ENCODE assay signal across 25 cellular contexts in the genomic region with DNA sequence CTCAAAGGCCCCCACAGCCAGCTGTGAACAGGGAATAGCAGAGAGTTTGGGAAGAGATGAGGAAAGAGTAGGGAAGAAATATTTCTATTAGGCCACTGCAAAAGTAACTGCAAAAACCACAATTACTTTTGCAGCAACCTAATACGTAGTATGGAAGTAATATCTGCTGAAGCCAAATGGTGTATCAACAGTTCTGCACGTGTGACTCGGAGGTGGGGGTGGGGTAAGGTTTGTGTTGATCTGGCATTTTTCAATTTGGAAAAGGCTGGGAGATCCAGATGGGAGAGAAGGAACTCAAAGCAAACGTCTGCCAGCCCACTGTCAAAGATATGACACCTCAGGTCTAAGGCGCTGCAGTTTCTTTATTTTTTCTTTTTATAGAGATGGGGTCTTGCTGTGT. TPM values are rescaled to one million over a fixed set of nuclear protein-coding genes. Genes with fewer than 3 reads are reported as not detected.
DNase-seq lines count a peak whose midpoint lies in the region; ATAC-seq, FAIRE-seq and TF ChIP-seq lines count a peak whose summit lies in the region.
"Had no signal": no experiment of that assay in that cellular context is flagged by ENCODE, and none has a peak within 500 bp of the region (broad histone marks: within the 10 kb centered on the region; RNA-seq: fewer than 3 reads in every experiment).

No MANE protein-coding gene starts in this region.

- no peak overlapping the region for H4K91ac ChIP-seq in H1 (replicated peaks; ENCODE audit: insufficient read length, low read length)

- peaks cover 45% of the 10 kb centered on the region for H3K4me1 Mint-ChIP-seq in nephron progenitor cell

- no peaks in the 10 kb centered on the region for H4K20me1 ChIP-seq in HepG2 (ENCODE audit: insufficient read depth, low read length)
- peaks cover 2 to 6% of the 10 kb centered on the region in 2 experiments for H4K20me1 ChIP-seq in H1 (replicated peaks in 1 of 2; ENCODE audit: control insufficient read depth in 1 of 2, insufficient read depth in 2 of 2, low read length in 2 of 2)
- H4K20me1 ChIP-seq: BLaER1 had no signal

- no peak overlapping the region for H3K4ac ChIP-seq in H1 (replicated peaks; ENCODE audit: insufficient read length, low read depth, low read length)

- no peak overlapping the region for H3K4me3 Mint-ChIP-seq in nephron progenitor cell
- H3K4me3 Mint-ChIP-seq: CD4-positive, alpha-beta T cell had no signal

- H3K27me3 ChIP-seq in HepG2 (ENCODE audit: control insufficient read depth in 1 of 2, insufficient read depth in 2 of 2, low read length in 2 of 2) (no peaks in the 10 kb centered on the region), right lobe of liver (no peaks in the 10 kb centered on the region), H1 (replicated peaks in 1 of 4; ENCODE audit: control insufficient read depth in 3 of 4, extremely low read depth in 1 of 4, insufficient read depth in 3 of 4, low read length in 3 of 4) (peaks cover 10 to 80% (median 55%) of the 10 kb centered on the region in 4 experiments)
- H3K27me3 ChIP-seq: BLaER1, SJSA1 had no signal

- H3K56ac ChIP-seq in H1 (replicated peaks; ENCODE audit: insufficient read length, low read depth, low read length), result no peak overlapping the region

- BruUV-seq in HepG2 (replicated peaks; lab: Mats Ljungman, UMichigan), result no TSS peak

- 75% methylated on average over 5 of the region's 5 CpGs for WGBS in HepG2 (ENCODE audit: low lambda C conversion rate)
- 56% methylated on average over 5 of the region's 5 CpGs for WGBS in right lobe of liver (ENCODE audit: insufficient coverage, low coverage, low lambda C conversion rate, missing lambda C conversion rate)
- 66% methylated on average over 5 of the region's 5 CpGs; no CpG with 5 or more reads in 1 of the 2 experiments for WGBS in H1 (ENCODE audit: extremely low coverage in 1 of 2, insufficient coverage in 1 of 2, insufficient read length in 1 of 2, insufficient replicate concordance in 2 of 2, low coverage in 1 of 2, low lambda C conversion rate in 2 of 2, missing lambda C conversion rate in 1 of 2), 2 experiments

- TF ChIP-seq CTCF in HepG2 (CRISPR knock-in tag; IDR thresholded peaks at IDR 0.05), result no peak
- no peak for TF ChIP-seq CTCF in right lobe of liver (IDR thresholded peaks at IDR 0.05)
- no peak for TF ChIP-seq CTCF in H1 (IDR thresholded peaks at IDR 0.05; ENCODE audit: control extremely low read depth in 1 of 3, insufficient read depth in 1 of 3, low read depth in 1 of 3, low read length in 3 of 3)
- TF ChIP-seq CTCF in nephron progenitor cell (IDR thresholded peaks at IDR 0.05), result no peak

- TF ChIP-seq RAD21 in HepG2 (CRISPR knock-in tag; IDR thresholded peaks at IDR 0.05), result no peak
- no peak for TF ChIP-seq RAD21 in H1 (IDR thresholded peaks at IDR 0.05 in 1 of 2, conservative IDR thresholded peaks at IDR 0.05 in 1 of 2; ENCODE audit: low read depth in 2 of 2, low read length in 2 of 2)

- no peak overlapping the region for H2BK15ac ChIP-seq in H1 (ENCODE audit: low read length)

- no peaks in the 10 kb centered on the region for H3K9me3 ChIP-seq in HepG2 (ENCODE audit: low read length)
- no peaks in the 10 kb centered on the region for H3K9me3 ChIP-seq in right lobe of liver
- H3K9me3 ChIP-seq in H1 (ENCODE audit: insufficient read depth in 2 of 2, low read depth in 1 of 2, low read length in 1 of 2), result no peaks in the 10 kb centered on the region
- H3K9me3 ChIP-seq: SJSA1 had no signal

- no peak overlapping the region for H2BK20ac ChIP-seq in H1 (ENCODE audit: low read length)

- peaks cover 7% of the 10 kb centered on the region for H3K9me3 Mint-ChIP-seq in nephron progenitor cell
- H3K9me3 Mint-ChIP-seq: CD4-positive, alpha-beta T cell had no signal

- H3K79me2 ChIP-seq in HepG2 (ENCODE audit: insufficient read depth, low read length) (no peaks in the 10 kb centered on the region), H1 (ENCODE audit: control insufficient read depth in 1 of 2, insufficient read depth in 2 of 2, low read length in 2 of 2) (no peaks in the 10 kb centered on the region)

- H3K27ac ChIP-seq in HepG2 (ENCODE audit: extremely low read length, insufficient read depth, low read length) (no peak overlapping the region), right lobe of liver (no peak overlapping the region), H1 (ENCODE audit: low read depth, low read length) (no peak overlapping the region)
- H3K27ac ChIP-seq: BLaER1, SJSA1 had no signal

- in situ Hi-C loops in HepG2 (cut with HindIII; ENCODE audit: extremely low pct_ligation_motif_present, low pct_unique_long_range_greater_than_20kb), result no loop called here

- H3K27me3 Mint-ChIP-seq in nephron progenitor cell (ENCODE audit: low read depth, poor library complexity), result peaks cover 5% of the 10 kb centered on the region
- H3K27me3 Mint-ChIP-seq: CD4-positive, alpha-beta T cell had no signal

- peaks cover 7 to 23% of the 10 kb centered on the region in 2 experiments; a peak in 4 of 5 replicates for H3K36me3 ChIP-seq in HepG2 (replicated peaks in 1 of 2; ENCODE audit: control insufficient read depth in 1 of 2, insufficient read depth in 2 of 2, low read length in 2 of 2)
- peaks cover 0 to 26% (median 6%) of the 10 kb centered on the region in 4 donors for H3K36me3 ChIP-seq in right lobe of liver
- no peaks in the 10 kb centered on the region for H3K36me3 ChIP-seq in H1 (ENCODE audit: control insufficient read depth in 2 of 4, insufficient read depth in 4 of 4, low read length in 3 of 4)
- H3K36me3 ChIP-seq: BLaER1, SJSA1 had no signal

- H4K8ac ChIP-seq in H1 (ENCODE audit: extremely low read depth, insufficient read depth, low read length), result no peak overlapping the region

- no peak for TF ChIP-seq EP300 in HepG2 (IDR thresholded peaks at IDR 0.05; ENCODE audit: low read depth in 2 of 2, low read length in 2 of 2)
- TF ChIP-seq EP300 in HepG2 (CRISPR knock-in tag; IDR thresholded peaks at IDR 0.05; ENCODE audit: borderline replicate concordance), result no peak
- TF ChIP-seq EP300 in H1 (IDR thresholded peaks at IDR 0.05; ENCODE audit: borderline replicate concordance in 1 of 2, low read depth in 2 of 2, low read length in 2 of 2), result no peak

- ATAC-seq in HepG2 (no peak), right lobe of liver (no peak), GM21423 (IDR thresholded peaks at IDR 0.05; ENCODE audit: unreplicated experiment) (no peak)
- ATAC-seq: PC-3 had no signal

- CTCF ChIA-PET in HepG2 (lab: Yijun Ruan, JAX; ENCODE audit: low intra/inter-chr PET ratio, low total read pairs), result no interaction called here
- CTCF ChIA-PET in H1 (lab: Charles Lee; ENCODE audit: partially characterized antibody), result interaction anchor here (0.8 to 3.0 kb wide), 4 partner anchors 13 to 40 kb away, joined by 4 to 13 read pairs (median 6); no protein-coding TSS in a partner anchor

- H3K4me2 ChIP-seq in HepG2 (ENCODE audit: low read depth, low read length) (no peak overlapping the region), H1 (ENCODE audit: insufficient read depth in 1 of 2, low read depth in 2 of 2, low read length in 2 of 2) (no peak overlapping the region)
- H3K4me2 ChIP-seq: BLaER1 had no signal

- DNase-seq in HepG2 (ENCODE audit: low spot score) (no peak), right lobe of liver (no peak), H1 (ENCODE audit: low read depth in 1 of 2, low spot score in 2 of 2) (no peak), nephron progenitor cell (no peak), NOMO-1 (lab: John Stamatoyannopoulos, UW; ENCODE audit: unreplicated experiment in 2 of 2) (no peak), NCI-H2081 treated with DMSO at 0.1 percent for 48 hours (lab: John Stamatoyannopoulos, UW) (no peak)
- DNase-seq: CD4-positive, alpha-beta T cell; COR-L47; DMS53; Kasumi-1; MV-4-11; NCI-H1105; NCI-H1436 treated with DMSO at 0.1 percent for 48 hours; NCI-H187 treated with DMSO at 0.1 percent for 48 hours; NCI-H2107; NCI-H524; NCI-H774; PC-3; Right ventricle myocardium superior had no signal

- no peaks in the 10 kb centered on the region for H3K79me1 ChIP-seq in H1 (ENCODE audit: low read depth, low read length)

- H3K23me2 ChIP-seq in H1 (ENCODE audit: low read depth, low read length), result no peaks in the 10 kb centered on the region

- H3K4me1 ChIP-seq in HepG2 (ENCODE audit: insufficient read depth, low read length), result peaks cover 36% of the 10 kb centered on the region
- no peaks in the 10 kb centered on the region for H3K4me1 ChIP-seq in right lobe of liver
- H3K4me1 ChIP-seq in H1 (replicated peaks in 1 of 4; ENCODE audit: control insufficient read depth in 3 of 4, insufficient read depth in 4 of 4, low read length in 3 of 4), result no peaks in the 10 kb centered on the region

- no peak overlapping the region for H3K14ac ChIP-seq in H1 (ENCODE audit: insufficient read length)

- H3K4me3 ChIP-seq in HepG2 (replicated peaks in 1 of 3; ENCODE audit: insufficient read depth in 1 of 3, low read depth in 2 of 3, low read length in 3 of 3) (no peak overlapping the region), right lobe of liver (no peak overlapping the region), H1 (ENCODE audit: extremely low read depth in 1 of 4, insufficient read depth in 2 of 4, low read depth in 3 of 4, low read length in 4 of 4) (no peak overlapping the region)
- H3K4me3 ChIP-seq: BLaER1, SJSA1 had no signal

- no peak overlapping the region for H3K9ac ChIP-seq in HepG2 (ENCODE audit: insufficient read depth, low read depth, low read length)
- H3K9ac ChIP-seq in H1 (replicated peaks in 1 of 4; ENCODE audit: extremely low read depth in 1 of 4, low read depth in 3 of 4, low read length in 3 of 4), result no peak overlapping the region
- H3K9ac ChIP-seq: BLaER1 had no signal

- intact Hi-C loops in HepG2 (cut with micrococcal nuclease; ENCODE audit: unreplicated experiment) (no loop called here), right lobe of liver (cut with DNase I) (no loop called here)

- FAIRE-seq in HepG2 (lab: Jason Lieb, UNC) (no peak), H1 (lab: Jason Lieb, UNC) (no peak)
- FAIRE-seq: GM18507, H54 had no signal

- no peak overlapping the region for H3K18ac ChIP-seq in H1 (ENCODE audit: extremely low read depth, low read length)

- H2BK12ac ChIP-seq in H1 (ENCODE audit: low read depth, low read length), result no peak overlapping the region

- no peak overlapping the region for H2AFZ ChIP-seq in HepG2 (ENCODE audit: low read length)
- no peak overlapping the region for H2AFZ ChIP-seq in H1 (ENCODE audit: low read length)

- H2BK120ac ChIP-seq in H1 (replicated peaks; ENCODE audit: low read depth, low read length), result no peak overlapping the region

- peaks cover 4% of the 10 kb centered on the region for H3K36me3 Mint-ChIP-seq in nephron progenitor cell (ENCODE audit: low read depth)

- no peak overlapping the region for H2BK5ac ChIP-seq in H1 (ENCODE audit: low read depth, low read length)

- POLR2A ChIA-PET in HepG2 (lab: Yijun Ruan, JAX) (interaction anchor here (1.1 kb wide), 1 partner anchor 11 kb away, joined by 3 read pairs; a partner anchor contains a TSS), H1 (lab: Charles Lee; ENCODE audit: partially characterized antibody) (no interaction called here)

- H4K5ac ChIP-seq in H1 (ENCODE audit: insufficient read length, low read depth, low read length), result no peak overlapping the region

- H3K23ac ChIP-seq in H1 (ENCODE audit: insufficient read length), result no peak overlapping the region

- no peak overlapping the region for H2AK5ac ChIP-seq in H1 (ENCODE audit: low read depth, low read length)

- TF ChIP-seq POLR2A in HepG2 (IDR thresholded peaks at IDR 0.05; ENCODE audit: insufficient read depth in 1 of 2, low read depth in 2 of 2, low read length in 2 of 2), result no peak
- no peak for TF ChIP-seq POLR2A in right lobe of liver (IDR thresholded peaks at IDR 0.05)
- no peak for TF ChIP-seq POLR2A in H1 (IDR thresholded peaks at IDR 0.05; ENCODE audit: control extremely low read depth in 1 of 2, low read depth in 2 of 2, low read length in 2 of 2)

- H3K27ac Mint-ChIP-seq in nephron progenitor cell, result peak overlapping the region; percentile 94
- H3K27ac Mint-ChIP-seq: CD4-positive, alpha-beta T cell had no signal

RNA-seq across cellular contexts. Expression of a gene that starts 11.1 kb away (rescaled TPM):
- total RNA-seq in HepG2 (2016; rRNA removed; fragmentation: Illumina TruSeq; extraction: Trizol) (9.9 and 12.6 TPM in 2 replicates), right lobe of liver (1 to 10 TPM; 2.8 to 4.5 (median 3.4) TPM)
- total RNA-seq in HepG2 (2016; cell fraction: cytosol; rRNA removed; fragmentation: Illumina TruSeq; extraction: Trizol; ENCODE audit: low read depth), result 1.2 and 1.3 TPM in 2 replicates
- 9.5 and 13.9 TPM in 2 replicates for total RNA-seq in HepG2 (2016; cell fraction: insoluble cytoplasmic fraction; rRNA removed; fragmentation: Illumina TruSeq; extraction: Trizol)
- 4.7 and 6.1 TPM in 2 replicates for total RNA-seq in HepG2 (2016; cell fraction: membrane; rRNA removed; fragmentation: Illumina TruSeq; extraction: Trizol)
- 7.1 and 8.3 TPM in 2 replicates for total RNA-seq in HepG2 (2016; cell fraction: nucleus; rRNA removed; fragmentation: Illumina TruSeq; extraction: Trizol)
- polyA plus RNA-seq in HepG2 (2011; rRNA removed) (4.3 TPM in 2 replicates), H1 (2011; rRNA removed) (0.31 and 0.65 TPM in 2 replicates)
- polyA plus RNA-seq in HepG2 (2011; cell fraction: cytosol; rRNA removed), result 2.0 and 3.3 TPM in 2 replicates
- polyA plus RNA-seq in HepG2 (2011; cell fraction: nucleus; rRNA removed), result 7.0 and 8.6 TPM in 2 replicates
- 3.6 and 3.9 TPM in 2 replicates for polyA plus RNA-seq in HepG2 (2012)
- 0.23 and 0.35 TPM in 2 replicates for polyA plus RNA-seq in HepG2 (2016; cell fraction: cytosol; fragmentation: Illumina TruSeq; extraction: Trizol; ENCODE audit: low read depth)
- 7.1 and 7.4 TPM in 2 replicates for polyA plus RNA-seq in HepG2 (2016; cell fraction: insoluble cytoplasmic fraction; fragmentation: Illumina TruSeq; extraction: Trizol; ENCODE audit: low read depth)
- polyA plus RNA-seq in HepG2 (2016; cell fraction: membrane; fragmentation: Illumina TruSeq; extraction: Trizol; ENCODE audit: low read depth), result 1.3 and 1.4 TPM in 2 replicates
- polyA plus RNA-seq in HepG2 (2016; cell fraction: nucleus; fragmentation: Illumina TruSeq; extraction: Trizol; ENCODE audit: insufficient read depth, low read depth), result 10.5 and 11.6 TPM in 2 replicates
- 6.0 and 6.3 TPM in 2 replicates for polyA minus RNA-seq in HepG2 (2011; rRNA and poly(A)+ RNA removed; ENCODE audit: low replicate concordance)
- polyA minus RNA-seq in HepG2 (2011; cell fraction: cytosol; rRNA and poly(A)+ RNA removed), result 4.3 and 6.0 TPM in 2 replicates
- 6.8 and 11.7 TPM in 2 replicates for polyA minus RNA-seq in HepG2 (2011; cell fraction: nucleus; rRNA and poly(A)+ RNA removed)
- 1.6 and 1.8 TPM in 2 replicates for total RNA-seq in H1 (2021; fragmentation: NEBNext Ultra II Directional; extraction: Animal tissue kit (Norgen Biotek cat#: 25700))
- polyA plus RNA-seq in H1 (2011; cell fraction: cytosol; rRNA removed), result 0.58 TPM
- polyA plus RNA-seq in H1 (2011; cell fraction: nucleus; rRNA removed), result 0.41 TPM
- 0.86 to 1.2 TPM (median 0.91 TPM) in 4 replicates for polyA plus RNA-seq in H1 (2012, experiment 1 of 2)
- 0.07 TPM for polyA plus RNA-seq in H1 (2012, experiment 2 of 2)
- 0.81 TPM for polyA plus RNA-seq in H1 (2013, experiment 1 of 2)
- 0.75 TPM for polyA plus RNA-seq in H1 (2013, experiment 2 of 2)
- polyA minus RNA-seq in H1 (2011; rRNA and poly(A)+ RNA removed), result 1.5 and 2.6 TPM in 2 replicates
- 0.73 TPM for polyA minus RNA-seq in H1 (2011; cell fraction: cytosol; rRNA and poly(A)+ RNA removed)
- polyA minus RNA-seq in H1 (2011; cell fraction: nucleus; rRNA and poly(A)+ RNA removed), result 1.4 TPM

RNA-seq across cellular contexts. Expression of a gene that starts 36.6 kb away (rescaled TPM):
- total RNA-seq in HepG2 (2016; rRNA removed; fragmentation: Illumina TruSeq; extraction: Trizol) (216 and 303 TPM in 2 replicates), right lobe of liver (10 to 100 TPM; 27.5 to 44.2 (median 32.0) TPM)
- 17.8 and 18.7 TPM in 2 replicates for total RNA-seq in HepG2 (2016; cell fraction: cytosol; rRNA removed; fragmentation: Illumina TruSeq; extraction: Trizol; ENCODE audit: low read depth)
- 220 and 303 TPM in 2 replicates for total RNA-seq in HepG2 (2016; cell fraction: insoluble cytoplasmic fraction; rRNA removed; fragmentation: Illumina TruSeq; extraction: Trizol)
- 54.4 and 60.8 TPM in 2 replicates for total RNA-seq in HepG2 (2016; cell fraction: membrane; rRNA removed; fragmentation: Illumina TruSeq; extraction: Trizol)
- 120 and 127 TPM in 2 replicates for total RNA-seq in HepG2 (2016; cell fraction: nucleus; rRNA removed; fragmentation: Illumina TruSeq; extraction: Trizol)
- polyA plus RNA-seq in HepG2 (2011; rRNA removed) (93.6 and 133 TPM in 2 replicates), H1 (2011; rRNA removed) (76.8 and 110 TPM in 2 replicates)
- 55.9 and 84.1 TPM in 2 replicates for polyA plus RNA-seq in HepG2 (2011; cell fraction: cytosol; rRNA removed)
- polyA plus RNA-seq in HepG2 (2011; cell fraction: nucleus; rRNA removed), result 20.7 and 25.3 TPM in 2 replicates
- 82.4 and 94.8 TPM in 2 replicates for polyA plus RNA-seq in HepG2 (2012)
- 13.1 and 13.2 TPM in 2 replicates for polyA plus RNA-seq in HepG2 (2016; cell fraction: cytosol; fragmentation: Illumina TruSeq; extraction: Trizol; ENCODE audit: low read depth)
- 325 and 342 TPM in 2 replicates for polyA plus RNA-seq in HepG2 (2016; cell fraction: insoluble cytoplasmic fraction; fragmentation: Illumina TruSeq; extraction: Trizol; ENCODE audit: low read depth)
- 41.5 and 41.9 TPM in 2 replicates for polyA plus RNA-seq in HepG2 (2016; cell fraction: membrane; fragmentation: Illumina TruSeq; extraction: Trizol; ENCODE audit: low read depth)
- 149 and 155 TPM in 2 replicates for polyA plus RNA-seq in HepG2 (2016; cell fraction: nucleus; fragmentation: Illumina TruSeq; extraction: Trizol; ENCODE audit: insufficient read depth, low read depth)
- polyA minus RNA-seq in HepG2 (2011; rRNA and poly(A)+ RNA removed; ENCODE audit: low replicate concordance), result 55.1 and 153 TPM in 2 replicates
- polyA minus RNA-seq in HepG2 (2011; cell fraction: cytosol; rRNA and poly(A)+ RNA removed), result 59.6 and 62.2 TPM in 2 replicates
- 145 and 152 TPM in 2 replicates for polyA minus RNA-seq in HepG2 (2011; cell fraction: nucleus; rRNA and poly(A)+ RNA removed)
- 203 and 214 TPM in 2 replicates for total RNA-seq in H1 (2021; fragmentation: NEBNext Ultra II Directional; extraction: Animal tissue kit (Norgen Biotek cat#: 25700))
- 157 TPM for polyA plus RNA-seq in H1 (2011; cell fraction: cytosol; rRNA removed)
- 30.5 TPM for polyA plus RNA-seq in H1 (2011; cell fraction: nucleus; rRNA removed)
- 159 to 195 TPM (median 176 TPM) in 4 replicates for polyA plus RNA-seq in H1 (2012, experiment 1 of 2)
- polyA plus RNA-seq in H1 (2012, experiment 2 of 2), result 19.5 TPM
- 105 TPM for polyA plus RNA-seq in H1 (2013, experiment 1 of 2)
- 107 TPM for polyA plus RNA-seq in H1 (2013, experiment 2 of 2)
- polyA minus RNA-seq in H1 (2011; rRNA and poly(A)+ RNA removed), result 106 and 111 TPM in 2 replicates
- polyA minus RNA-seq in H1 (2011; cell fraction: cytosol; rRNA and poly(A)+ RNA removed), result 67.5 TPM
- 50.2 TPM for polyA minus RNA-seq in H1 (2011; cell fraction: nucleus; rRNA and poly(A)+ RNA removed)

RNA-seq across cellular contexts. Expression of a gene that starts 43.8 kb away (rescaled TPM):
- total RNA-seq in HepG2 (2016; rRNA removed; fragmentation: Illumina TruSeq; extraction: Trizol), result 81.5 and 84.6 TPM in 2 replicates
- total RNA-seq in HepG2 (2016; cell fraction: cytosol; rRNA removed; fragmentation: Illumina TruSeq; extraction: Trizol; ENCODE audit: low read depth), result 62.6 and 67.5 TPM in 2 replicates
- total RNA-seq in HepG2 (2016; cell fraction: insoluble cytoplasmic fraction; rRNA removed; fragmentation: Illumina TruSeq; extraction: Trizol), result 77.6 and 83.3 TPM in 2 replicates
- total RNA-seq in HepG2 (2016; cell fraction: membrane; rRNA removed; fragmentation: Illumina TruSeq; extraction: Trizol), result 58.1 and 63.2 TPM in 2 replicates
- 55.6 and 64.4 TPM in 2 replicates for total RNA-seq in HepG2 (2016; cell fraction: nucleus; rRNA removed; fragmentation: Illumina TruSeq; extraction: Trizol)
- 55.5 and 57.9 TPM in 2 replicates for polyA plus RNA-seq in HepG2 (2011; rRNA removed)
- polyA plus RNA-seq in HepG2 (2011; cell fraction: cytosol; rRNA removed), result 41.6 and 53.2 TPM in 2 replicates
- polyA plus RNA-seq in HepG2 (2011; cell fraction: nucleus; rRNA removed), result 94.8 and 103 TPM in 2 replicates
- 43.1 and 68.0 TPM in 2 replicates for polyA plus RNA-seq in HepG2 (2012)
- polyA plus RNA-seq in HepG2 (2016; cell fraction: cytosol; fragmentation: Illumina TruSeq; extraction: Trizol; ENCODE audit: low read depth), result 77.6 and 80.8 TPM in 2 replicates
- 107 and 119 TPM in 2 replicates for polyA plus RNA-seq in HepG2 (2016; cell fraction: insoluble cytoplasmic fraction; fragmentation: Illumina TruSeq; extraction: Trizol; ENCODE audit: low read depth)
- 67.2 and 70.2 TPM in 2 replicates for polyA plus RNA-seq in HepG2 (2016; cell fraction: membrane; fragmentation: Illumina TruSeq; extraction: Trizol; ENCODE audit: low read depth)
- 133 and 140 TPM in 2 replicates for polyA plus RNA-seq in HepG2 (2016; cell fraction: nucleus; fragmentation: Illumina TruSeq; extraction: Trizol; ENCODE audit: insufficient read depth, low read depth)
- 2.4 and 21.3 TPM in 2 replicates for polyA minus RNA-seq in HepG2 (2011; rRNA and poly(A)+ RNA removed; ENCODE audit: low replicate concordance)
- 14.4 and 14.5 TPM in 2 replicates for polyA minus RNA-seq in HepG2 (2011; cell fraction: cytosol; rRNA and poly(A)+ RNA removed)
- 28.3 and 31.7 TPM in 2 replicates for polyA minus RNA-seq in HepG2 (2011; cell fraction: nucleus; rRNA and poly(A)+ RNA removed)
- total RNA-seq in right lobe of liver, result 10 to 100 TPM; 53.3 to 94.0 (median 63.2) TPM
- total RNA-seq in H1 (2021; fragmentation: NEBNext Ultra II Directional; extraction: Animal tissue kit (Norgen Biotek cat#: 25700)), result 0.21 TPM in 1 of 2 replicates, not detected in the other
- 0.08 and 0.13 TPM in 2 replicates for polyA plus RNA-seq in H1 (2011; rRNA removed)
- polyA plus RNA-seq in H1 (2011; cell fraction: cytosol; rRNA removed), result 0.17 TPM
- 0.09 TPM for polyA plus RNA-seq in H1 (2011; cell fraction: nucleus; rRNA removed)
- 0.11 to 0.28 TPM (median 0.19 TPM) in 3 of 4 replicates, not detected in the other for polyA plus RNA-seq in H1 (2012, experiment 1 of 2)
- 0.10 TPM for polyA plus RNA-seq in H1 (2012, experiment 2 of 2)
- 0.22 TPM for polyA plus RNA-seq in H1 (2013, experiment 1 of 2)
- polyA plus RNA-seq in H1 (2013, experiment 2 of 2), result 0.15 TPM
- 0.38 TPM in 1 of 2 replicates, not detected in the other for polyA minus RNA-seq in H1 (2011; rRNA and poly(A)+ RNA removed)
- polyA minus RNA-seq in H1 (2011; cell fraction: cytosol; rRNA and poly(A)+ RNA removed), result not detected
- 0.40 TPM for polyA minus RNA-seq in H1 (2011; cell fraction: nucleus; rRNA and poly(A)+ RNA removed)
- total RNA-seq: A172 had no signal

Comparison
In these comparisons a context has a peak if more than half of its experiments do, and no peak if none do; other contexts are left out.
1. RNA of a gene that starts 43.8 kb away (total RNA-seq): 55.6 to 84.6 TPM in HepG2 and 53.3 to 94.0 TPM in right lobe of liver; 0.21 TPM in H1; every median in the first group is over 10 times any median in the second.